ENCODE assay signal across 24 cellular contexts in the genomic region with DNA sequence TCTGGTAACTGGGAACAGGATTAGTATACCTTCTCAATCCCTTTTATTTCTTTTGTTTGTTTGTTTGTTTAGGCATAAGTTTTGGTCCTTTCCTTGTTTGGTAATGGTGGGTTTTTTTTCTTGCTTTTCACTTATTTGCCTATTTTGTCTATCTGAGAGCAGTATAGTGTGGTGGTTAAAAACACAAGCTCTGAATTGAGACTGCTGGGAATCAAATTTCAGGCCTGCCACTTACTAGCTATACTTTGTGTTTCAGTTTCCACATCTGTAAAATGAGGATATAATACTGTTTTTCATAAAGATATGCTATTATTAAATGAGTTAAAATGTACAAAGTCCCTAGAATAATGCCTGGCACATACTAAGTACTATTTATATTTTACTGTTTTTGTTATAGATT.
A peak's percentile ranks its signal among the peaks of the same experiment; 100 is the strongest.
DNase-seq lines count a peak whose midpoint lies in the region; ATAC-seq, FAIRE-seq and TF ChIP-seq lines count a peak whose summit lies in the region.
"Had no signal": no experiment of that assay in that cellular context is flagged by ENCODE, and none has a peak within 500 bp of the region (broad histone marks: within the 10 kb centered on the region; RNA-seq: fewer than 3 reads in every experiment).

No MANE protein-coding gene starts in this region.

- ATAC-seq in GM21360 (IDR thresholded peaks at IDR 0.05; ENCODE audit: unreplicated experiment) = peak; percentile 63
- ATAC-seq in HG02623 (IDR thresholded peaks at IDR 0.05; ENCODE audit: unreplicated experiment) = peak; percentile 60
- ATAC-seq in HG03439 (IDR thresholded peaks at IDR 0.05; ENCODE audit: unreplicated experiment) = peak; percentile 57
- ATAC-seq: activated CD8-positive, alpha-beta memory T cell treated with anti-CD3 and anti-CD28 coated beads, Interleukin-2, amount 10 ng/mL, durations not matched to agents 7 days and 5 days; esophagus mucosa; gastrocnemius medialis; GM23338; PC-3; upper lobe of right lung had no signal

- no peak for TF ChIP-seq POLR2A in GM12892 (IDR thresholded peaks at IDR 0.05; ENCODE audit: low read depth, low read length)

- FAIRE-seq in GM12892 (lab: Jason Lieb, UNC) = peak; percentile 14

- no peak for DNase-seq in GM12892 (ENCODE audit: insufficient read length)
- DNase-seq in activated CD4-positive, alpha-beta T cell treated with anti-CD3 and anti-CD28 coated beads, Interleukin-2, amount 50 U/mL, for 4 hours = no peak
- no peak for DNase-seq in GF-D8 (lab: John Stamatoyannopoulos, UW)
- no peak for DNase-seq in SIG-M5 treated with dmso at 0.1 percent for 504 hours (lab: John Stamatoyannopoulos, UW; ENCODE audit: unreplicated experiment)
- no peak for DNase-seq in stimulated activated CD4-positive, alpha-beta T cell treated with anti-CD3 and anti-CD28 coated beads, Interleukin-4, amount 100 ng/mL, for 1 hour
- DNase-seq: activated CD4-positive, alpha-beta T cell treated with anti-CD3 and anti-CD28 coated beads for 48 hours; activated CD8-positive, alpha-beta memory T cell treated with anti-CD3 and anti-CD28 coated beads, Interleukin-2, amount 10 ng/mL, durations not matched to agents 7 days and 5 days; BE2C; Caco-2; DND-41; effector memory CD4-positive, alpha-beta T cell; gastrocnemius medialis; NCI-H1694 treated with DMSO at 0.1 percent for 48 hours; NCI-H774; nucleus accumbens; PC-3; SHP77; stimulated activated CD8-positive, alpha-beta memory T cell treated with anti-CD3 and anti-CD28 coated beads, Interleukin-4, amount 100 ng/mL, for 48 hours; upper lobe of right lung had no signal
